ENCODE assay signal across 25 cellular contexts in genomic region chr1:20626524-20626923, GRCh38. TPM values are rescaled to one million over a fixed set of nuclear protein-coding genes. Genes with fewer than 3 reads are reported as not detected.
"Had no signal": no experiment of that assay in that cellular context is flagged by ENCODE, and none has a peak within 500 bp of the region (broad histone marks: within the 10 kb centered on the region; RNA-seq: fewer than 3 reads in every experiment).

No MANE protein-coding gene starts in this region.

- H3K27ac Mint-ChIP-seq: activated naive CD4-positive, alpha-beta T cell treated with anti-CD3 and anti-CD28 coated beads, Interleukin-2, amount 10 ng/mL, durations not matched to agents 7 days and 5 days; activated T-helper 1 cell treated with anti-CD3 and anti-CD28 coated beads, Interleukin-12 subunit alpha, Interleukin-12 subunit beta, Interleukin-2, Interleukin-4 antibody, amounts not matched to agents 30 ng/mL and 10 ng/mL and 1 ng/mL, durations not matched to agents 14 hours and 24 hours and 36 hours; natural killer cell treated with Interleukin-12 subunit alpha and Interleukin-12 subunit beta and Interleukin-15 and Interleukin-18, amount 100 ng/mL, for 72 hours had no signal

- H3K27me3 ChIP-seq: testis had no signal

- H3K4me1 ChIP-seq: esophagus muscularis mucosa, left ventricle myocardium inferior, testis, transverse colon had no signal

- ATAC-seq: activated CD4-positive, CD25-positive, alpha-beta regulatory T cell treated with anti-CD3 and anti-CD28 coated beads, Interleukin-2, amount 50 U/mL, for 24 hours; mucosa of descending colon; natural killer cell treated with Interleukin-12 subunit alpha and Interleukin-12 subunit beta and Interleukin-15 and Interleukin-18, amount 100 ng/mL, for 72 hours; sciatic nerve; stimulated activated naive CD8-positive, alpha-beta T cell treated with anti-CD3 and anti-CD28 coated beads, Interleukin-15, Interleukin-2, amounts not matched to agents 100 U/mL and 50 U/mL, for 24 hours had no signal

- H3K4me1 Mint-ChIP-seq: activated naive CD4-positive, alpha-beta T cell treated with anti-CD3 and anti-CD28 coated beads, Interleukin-2, amount 10 ng/mL, durations not matched to agents 7 days and 5 days had no signal

- H3K4me3 Mint-ChIP-seq: activated naive CD4-positive, alpha-beta T cell treated with anti-CD3 and anti-CD28 coated beads, Interleukin-2, amount 10 ng/mL, durations not matched to agents 7 days and 5 days; activated T-helper 1 cell treated with anti-CD3 and anti-CD28 coated beads, Interleukin-12 subunit alpha, Interleukin-12 subunit beta, Interleukin-2, Interleukin-4 antibody, amounts not matched to agents 30 ng/mL and 10 ng/mL and 1 ng/mL, durations not matched to agents 14 hours and 24 hours and 36 hours; natural killer cell treated with Interleukin-12 subunit alpha and Interleukin-12 subunit beta and Interleukin-15 and Interleukin-18, amount 100 ng/mL, for 72 hours had no signal

- H3K4me3 ChIP-seq: esophagus muscularis mucosa, left ventricle myocardium inferior, lung, mucosa of descending colon, skin epidermis, testis, transverse colon had no signal

- H3K36me3 Mint-ChIP-seq: activated naive CD4-positive, alpha-beta T cell treated with anti-CD3 and anti-CD28 coated beads, Interleukin-2, amount 10 ng/mL, durations not matched to agents 7 days and 5 days; natural killer cell treated with Interleukin-12 subunit alpha and Interleukin-12 subunit beta and Interleukin-15 and Interleukin-18, amount 100 ng/mL, for 72 hours had no signal

- DNase-seq: activated CD4-positive, alpha-beta T cell treated with anti-CD3 and anti-CD28 coated beads for 48 hours; activated CD4-positive, alpha-beta T cell treated with anti-CD3 and anti-CD28 coated beads, Interleukin-2, amount 50 U/mL, for 48 hours; activated CD8-positive, alpha-beta memory T cell treated with anti-CD3 and anti-CD28 coated beads, Interleukin-2, amount 50 U/mL, for 4 hours; activated effector memory CD4-positive, alpha-beta T cell treated with anti-CD3 and anti-CD28 coated beads, Interleukin-2, amount 50 U/mL, for 16 hours; activated naive CD4-positive, alpha-beta T cell treated with anti-CD3 and anti-CD28 coated beads, Interleukin-2, amount 10 ng/mL, durations not matched to agents 7 days and 5 days; activated T-cell treated with anti-CD3 and anti-CD28 coated beads, Interleukin-2, amount 50 U/mL, for 1 hour; amniotic stem cell; caudate nucleus; foreskin melanocyte; left ventricle myocardium inferior; mucosa of descending colon; stimulated activated CD4-positive, alpha-beta T cell treated with anti-CD3 and anti-CD28 coated beads, Interleukin-12 subunit alpha, Interleukin-12 subunit beta, amount 100 ng/mL, for 4 hours; stimulated activated CD4-positive, alpha-beta T cell treated with anti-CD3 and anti-CD28 coated beads, Interleukin-4, amount 100 ng/mL, for 1 hour; stimulated activated naive CD8-positive, alpha-beta T cell treated with anti-CD3 and anti-CD28 coated beads, Interleukin-15, Interleukin-2, amounts not matched to agents 100 U/mL and 50 U/mL, for 24 hours; testis; transverse colon had no signal

- H3K27ac ChIP-seq: esophagus muscularis mucosa, left ventricle myocardium inferior, skin epidermis, testis, transverse colon, VCaP had no signal

- H3K9me3 Mint-ChIP-seq: activated T-helper 1 cell treated with anti-CD3 and anti-CD28 coated beads, Interleukin-12 subunit alpha, Interleukin-12 subunit beta, Interleukin-2, Interleukin-4 antibody, amounts not matched to agents 30 ng/mL and 10 ng/mL and 1 ng/mL, durations not matched to agents 14 hours and 24 hours and 36 hours; natural killer cell treated with Interleukin-12 subunit alpha and Interleukin-12 subunit beta and Interleukin-15 and Interleukin-18, amount 100 ng/mL, for 72 hours had no signal

- H3K9me3 ChIP-seq: esophagus muscularis mucosa, left ventricle myocardium inferior, mucosa of descending colon, testis, transverse colon had no signal

- H3K36me3 ChIP-seq: esophagus muscularis mucosa, left ventricle myocardium inferior, transverse colon had no signal

RNA-seq across cellular contexts. Expression of gene CDA, which starts 37.6 kb away (rescaled TPM):
- total RNA-seq: activated CD8-positive, alpha-beta memory T cell treated with anti-CD3 and anti-CD28 coated beads for 36 hours; activated T-helper 1 cell treated with anti-CD3 and anti-CD28 coated beads, Interleukin-12 subunit alpha, Interleukin-12 subunit beta, Interleukin-2, Interleukin-4 antibody, amounts not matched to agents 30 ng/mL and 10 ng/mL and 1 ng/mL, durations not matched to agents 14 hours and 24 hours and 36 hours; natural killer cell treated with Interleukin-12 subunit alpha and Interleukin-12 subunit beta and Interleukin-15 and Interleukin-18, amount 100 ng/mL, for 72 hours had no signal
